21 cellular contexts compared by ENCODE assay signal in the genomic region with DNA sequence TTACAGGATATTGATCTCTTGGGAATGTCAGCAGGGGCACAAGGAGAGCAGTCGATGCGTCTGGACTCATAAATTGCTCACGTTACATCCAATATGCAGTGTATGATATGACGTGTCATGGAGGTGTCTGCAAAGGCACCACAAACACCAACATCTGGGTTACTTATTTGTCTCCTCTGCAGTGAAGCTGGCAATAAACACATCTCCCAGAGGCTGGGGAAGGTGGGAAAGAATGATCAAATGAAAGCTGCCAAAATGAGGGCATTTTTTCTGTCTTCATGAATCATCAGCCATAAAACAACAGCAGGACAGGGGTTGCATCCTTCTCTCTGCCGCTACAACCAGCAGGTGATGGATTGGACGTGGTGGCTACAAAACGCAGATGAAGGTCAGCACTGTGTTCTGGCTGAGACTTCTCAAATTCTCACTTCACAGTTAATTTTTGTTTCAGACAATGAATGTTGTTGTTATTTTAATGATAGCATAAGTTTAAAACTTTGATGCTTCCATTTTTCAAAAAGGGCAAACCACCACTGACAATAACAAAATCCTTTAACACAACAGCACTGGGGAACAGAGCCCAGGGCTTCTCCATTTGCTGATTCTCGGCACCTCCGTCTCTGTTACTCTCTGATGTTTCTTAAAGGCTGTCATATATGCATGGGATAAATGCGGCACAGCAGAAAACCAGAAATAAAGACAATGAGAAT.
"Had no signal": no experiment of that assay in that cellular context is flagged by ENCODE, and none has a peak within 500 bp of the region (broad histone marks: within the 10 kb centered on the region; RNA-seq: fewer than 3 reads in every experiment).

No MANE protein-coding gene starts in this region.

- H3K27ac ChIP-seq: lower lobe of right lung, parathyroid adenoma had no signal

- H3K27ac Mint-ChIP-seq: activated CD4-positive, alpha-beta memory T cell treated with anti-CD3 and anti-CD28 coated beads, Interleukin-2, amount 10 ng/mL, durations not matched to agents 7 days and 5 days; activated naive CD4-positive, alpha-beta T cell treated with anti-CD3 and anti-CD28 coated beads for 36 hours; stimulated activated effector memory CD8-positive, alpha-beta T cell treated with anti-CD3 and anti-CD28 coated beads, Interleukin-12 subunit alpha, Interleukin-12 subunit beta, amount 100 ng/mL, for 72 hours; T-helper 2 cell treated with Interferon-gamma antibody and Interleukin-4, amounts not matched to agents 5 μg/mL and 100 μg/mL, for 36 hours had no signal

- H3K9me3 Mint-ChIP-seq: activated CD4-positive, alpha-beta memory T cell treated with anti-CD3 and anti-CD28 coated beads, Interleukin-2, amount 10 ng/mL, durations not matched to agents 7 days and 5 days; activated naive CD4-positive, alpha-beta T cell treated with anti-CD3 and anti-CD28 coated beads for 36 hours; activated T-cell treated with anti-CD3 and anti-CD28 coated beads, Interleukin-2, amount 50 U/mL, for 4 hours; central memory CD8-positive, alpha-beta T cell; naive thymus-derived CD8-positive, alpha-beta T cell; stimulated activated effector memory CD8-positive, alpha-beta T cell treated with anti-CD3 and anti-CD28 coated beads, Interleukin-12 subunit alpha, Interleukin-12 subunit beta, amount 100 ng/mL, for 72 hours; T-helper 2 cell treated with Interferon-gamma antibody and Interleukin-4, amounts not matched to agents 5 μg/mL and 100 μg/mL, for 36 hours had no signal

- FAIRE-seq: islet of Langerhans, TTC549, urothelium cell line had no signal

- H3K9me3 ChIP-seq: lower lobe of right lung, thyroid gland had no signal

- H3K36me3 Mint-ChIP-seq: naive thymus-derived CD8-positive, alpha-beta T cell; stimulated activated effector memory CD8-positive, alpha-beta T cell treated with anti-CD3 and anti-CD28 coated beads, Interleukin-12 subunit alpha, Interleukin-12 subunit beta, amount 100 ng/mL, for 72 hours had no signal

- H3K27me3 ChIP-seq: thyroid gland had no signal

- H3K36me3 ChIP-seq: lower lobe of right lung, thyroid gland had no signal

- DNase-seq: activated CD4-positive, alpha-beta memory T cell treated with anti-CD3 and anti-CD28 coated beads, Interleukin-2, amount 10 ng/mL, durations not matched to agents 7 days and 5 days; activated CD4-positive, alpha-beta T cell treated with anti-CD3 and anti-CD28 coated beads for 48 hours; activated CD4-positive, CD25-positive, alpha-beta regulatory T cell; activated naive CD4-positive, alpha-beta T cell treated with anti-CD3 and anti-CD28 coated beads for 36 hours; activated T-cell treated with anti-CD3 and anti-CD28 coated beads, Interleukin-2, amount 50 U/mL, for 4 hours; aorta; cortex of kidney; effector CD8-positive, alpha-beta T cell; left colon; lower lobe of right lung; naive thymus-derived CD8-positive, alpha-beta T cell; stimulated activated CD4-positive, alpha-beta T cell treated with anti-CD3 and anti-CD28 coated beads, Interleukin-4, amount 100 ng/mL, for 24 hours; thyroid gland had no signal

- H3K4me3 ChIP-seq: lower lobe of right lung, smooth muscle cell, thyroid gland had no signal

- H3K4me3 Mint-ChIP-seq: activated CD4-positive, alpha-beta memory T cell treated with anti-CD3 and anti-CD28 coated beads, Interleukin-2, amount 10 ng/mL, durations not matched to agents 7 days and 5 days; activated naive CD4-positive, alpha-beta T cell treated with anti-CD3 and anti-CD28 coated beads for 36 hours; activated T-cell treated with anti-CD3 and anti-CD28 coated beads, Interleukin-2, amount 50 U/mL, for 4 hours; central memory CD8-positive, alpha-beta T cell; naive thymus-derived CD8-positive, alpha-beta T cell; stimulated activated effector memory CD8-positive, alpha-beta T cell treated with anti-CD3 and anti-CD28 coated beads, Interleukin-12 subunit alpha, Interleukin-12 subunit beta, amount 100 ng/mL, for 72 hours; T-helper 2 cell treated with Interferon-gamma antibody and Interleukin-4, amounts not matched to agents 5 μg/mL and 100 μg/mL, for 36 hours had no signal

- H3K4me1 ChIP-seq: parathyroid adenoma had no signal
